Comparison of ENCODE assay signal across 13 cellular contexts in genomic region chr1:219659005-219659632, GRCh38. TPM values are rescaled to one million over a fixed set of nuclear protein-coding genes. Genes with fewer than 3 reads are reported as not detected.
DNase-seq lines count a peak whose midpoint lies in the region; ATAC-seq lines count a peak whose summit lies in the region.
"Had no signal": no experiment of that assay in that cellular context is flagged by ENCODE, and none has a peak within 500 bp of the region (broad histone marks: within the 10 kb centered on the region; RNA-seq: fewer than 3 reads in every experiment).

No MANE protein-coding gene starts in this region.

- intact Hi-C loops in Right ventricle myocardium inferior (cut with DNase I) (no loop called here), cardiac septum (cut with DNase I) (no loop called here)

- DNase-seq in Right ventricle myocardium inferior (ENCODE audit: missing footprints) (no peak), cardiac septum (ENCODE audit: low spot score) (no peak), adipocyte (ENCODE audit: low read depth) (no peak), mesenteric fat pad (ENCODE audit: low spot score) (no peak), DMS53 (lab: John Stamatoyannopoulos, UW) (no peak)
- DNase-seq in stimulated activated CD4-positive, alpha-beta T cell treated with anti-CD3 and anti-CD28 coated beads, Interleukin-4, amount 100 ng/mL, for 4 hours: no peak
- DNase-seq: activated naive CD4-positive, alpha-beta T cell; effector memory CD8-positive, alpha-beta T cell; immature natural killer cell; NCI-H526; psoas muscle had no signal

- H3K36me3 ChIP-seq in adipocyte (ENCODE audit: control insufficient read depth, insufficient read depth, low read length, severe bottlenecking): no peaks in the 10 kb centered on the region

- H3K9me3 ChIP-seq in adipocyte (ENCODE audit: control insufficient read depth, low read length): no peaks in the 10 kb centered on the region
- H3K9me3 ChIP-seq: psoas muscle had no signal

- ATAC-seq in Right ventricle myocardium inferior (peak; percentile 76), HG03097 (IDR thresholded peaks at IDR 0.05; ENCODE audit: low FRiP score, unreplicated experiment) (peak; percentile 58), GM19467 (IDR thresholded peaks at IDR 0.05; ENCODE audit: unreplicated experiment) (no peak)
- ATAC-seq: effector memory CD8-positive, alpha-beta T cell; psoas muscle had no signal

- no peaks in the 10 kb centered on the region for H3K27me3 ChIP-seq in adipocyte (replicated peaks; ENCODE audit: control insufficient read depth, insufficient read depth, low read length)

- peak overlapping the region; percentile 2 for H3K4me3 ChIP-seq in adipocyte (ENCODE audit: low read length)
- H3K4me3 ChIP-seq: psoas muscle had no signal

- no peak overlapping the region for H3K9ac ChIP-seq in adipocyte (ENCODE audit: low read length)

- peaks cover 20% of the 10 kb centered on the region for H3K4me1 ChIP-seq in adipocyte (ENCODE audit: control insufficient read depth, insufficient read depth, low read length)
- H3K4me1 ChIP-seq: psoas muscle had no signal

RNA-seq across cellular contexts. Expression of gene ZC3H11B, which starts 46.2 kb away (rescaled TPM):
- 1.5 TPM for total RNA-seq in Right ventricle myocardium inferior
- total RNA-seq in cardiac septum: 0.35 TPM
- total RNA-seq in mesenteric fat pad: not detected
